8 cellular contexts compared by ENCODE assay signal in the genomic region with DNA sequence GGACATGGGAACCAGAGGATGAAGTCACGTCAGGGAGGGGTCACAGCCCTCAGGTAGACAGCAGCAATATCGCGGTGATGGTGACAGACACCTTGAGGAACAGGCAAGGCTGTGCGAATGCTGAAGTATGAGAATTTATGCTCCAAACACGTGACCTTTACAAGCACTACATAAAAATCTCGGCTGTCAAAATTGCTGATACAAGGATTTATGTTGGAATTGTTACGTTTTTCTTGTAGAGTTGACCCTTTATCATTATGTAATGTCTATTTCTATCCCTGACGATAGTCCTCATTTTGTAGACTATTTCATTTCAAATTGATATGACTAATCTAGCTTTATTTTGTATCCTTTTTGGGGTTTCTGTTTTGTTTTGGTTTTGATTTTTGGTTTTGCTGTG.
"Had no signal": no experiment of that assay in that cellular context is flagged by ENCODE, and none has a peak within 500 bp of the region (broad histone marks: within the 10 kb centered on the region; RNA-seq: fewer than 3 reads in every experiment).

No MANE protein-coding gene starts in this region.

- H3K27ac ChIP-seq: HL-60, KMS-11 had no signal

- H3K9ac ChIP-seq: KMS-11 had no signal

- DNase-seq: H9, HCEC 1CT, HFFc6 had no signal

- H2AFZ ChIP-seq: GM23338 had no signal

- H3K4me3 ChIP-seq: GM23338 had no signal

- ATAC-seq: GM23338 had no signal

- FAIRE-seq: H1, H54 had no signal

- H3K4me2 ChIP-seq: GM23338, KMS-11 had no signal
